1 cellular context compared by ENCODE assay signal in genomic region chr16:21260870-21261791, GRCh38.
TF ChIP-seq lines count a peak whose summit lies in the region.

No MANE protein-coding gene starts in this region.

TF ChIP-seq in HepG2, 621 proteins besides CTCF, POLR2A, EP300 and RAD21 (continued from another document and continues in another):
- TF ChIP-seq ZBTB34 (CRISPR knock-in tag; IDR thresholded peaks at IDR 0.05) (no peak), ZNF670 (CRISPR knock-in tag; IDR thresholded peaks at IDR 0.05; ENCODE audit: borderline replicate concordance) (peak; percentile 21; the same call in 1 of the 2 replicates), SOX13 (IDR thresholded peaks at IDR 0.05) (peak; percentile 49; the same call in 1 of the 2 replicates), SOX13 (CRISPR knock-in tag; conservative IDR thresholded peaks at IDR 0.05 in 1 of 2, IDR thresholded peaks at IDR 0.05 in 1 of 2) (peak in 1 of 2 experiments; percentile 92; a peak in 2 of 4 replicates), ZNF280D (CRISPR knock-in tag; IDR thresholded peaks at IDR 0.05) (peak; percentile 99), SATB2 (CRISPR knock-in tag; IDR thresholded peaks at IDR 0.05) (no peak), ATF6 (CRISPR knock-in tag; conservative IDR thresholded peaks at IDR 0.05) (no peak), ZNF350 (CRISPR knock-in tag; IDR thresholded peaks at IDR 0.05; ENCODE audit: borderline replicate concordance, low read depth) (peak; percentile 89), ATF1 (CRISPR knock-in tag; IDR thresholded peaks at IDR 0.05) (peak; percentile 67; the same call in 1 of the 2 replicates), PHB2 (IDR thresholded peaks at IDR 0.05; ENCODE audit: partially characterized antibody) (no peak), MXI1 (IDR thresholded peaks at IDR 0.05; ENCODE audit: borderline replicate concordance, low read depth, low read length) (peak; percentile 73; the same call in 1 of the 3 replicates), ZMAT5 (CRISPR knock-in tag; IDR thresholded peaks at IDR 0.05; ENCODE audit: borderline replicate concordance, low read depth) (no peak), KDM5B (CRISPR knock-in tag; IDR thresholded peaks at IDR 0.05; ENCODE audit: borderline replicate concordance) (no peak; the same call in 1 of the 2 replicates), SIN3A (IDR thresholded peaks at IDR 0.05; ENCODE audit: borderline replicate concordance, low read depth, low read length) (no peak), TARDBP (CRISPR knock-in tag; IDR thresholded peaks at IDR 0.05) (0 out of 2 replicates have a peak, but pooled peaks have one; percentile 59), KDM6A (CRISPR knock-in tag; IDR thresholded peaks at IDR 0.05; ENCODE audit: low read depth) (peak; percentile 94), ESRRA (CRISPR knock-in tag; IDR thresholded peaks at IDR 0.05; ENCODE audit: low read depth) (peak; percentile 100), ZNF709 (CRISPR knock-in tag; IDR thresholded peaks at IDR 0.05) (0 out of 2 replicates have a peak, but pooled peaks have one; percentile 3), ZNF891 (CRISPR knock-in tag; IDR thresholded peaks at IDR 0.05) (no peak; the same call in 1 of the 2 replicates), ZNF343 (CRISPR knock-in tag; IDR thresholded peaks at IDR 0.05) (peak; percentile 23; the same call in 1 of the 2 replicates), ZNF83 (CRISPR knock-in tag; IDR thresholded peaks at IDR 0.05; ENCODE audit: borderline replicate concordance) (no peak), PCBP2 (optimal IDR thresholded peaks at IDR 0.05; ENCODE audit: low read depth, low read length, poor library complexity, severe bottlenecking) (no peak), ARNT2 (CRISPR knock-in tag; IDR thresholded peaks at IDR 0.05; ENCODE audit: low read depth) (peak; percentile 44; the same call in 1 of the 2 replicates), ZSCAN29 (CRISPR knock-in tag; conservative IDR thresholded peaks at IDR 0.05) (peak; percentile 80; the same call in 1 of the 2 replicates), ZNF44 (CRISPR knock-in tag; IDR thresholded peaks at IDR 0.05) (no peak; the same call in 1 of the 2 replicates), MEIS1 (CRISPR knock-in tag; IDR thresholded peaks at IDR 0.05; ENCODE audit: borderline replicate concordance) (peak; percentile 85; the same call in 1 of the 2 replicates), FOXP4 (CRISPR knock-in tag; IDR thresholded peaks at IDR 0.05) (peak; percentile 90), AGO2 (optimal IDR thresholded peaks at IDR 0.05; ENCODE audit: low read depth, low read length) (no peak), ZNF143 (CRISPR knock-in tag; IDR thresholded peaks at IDR 0.05) (peak; percentile 15; the same call in 1 of the 2 replicates), TBX2 (CRISPR knock-in tag; IDR thresholded peaks at IDR 0.05; ENCODE audit: borderline replicate concordance) (peak; percentile 83), HMG20B (CRISPR knock-in tag; conservative IDR thresholded peaks at IDR 0.05) (peak; percentile 71; the same call in 1 of the 2 replicates), ZNF512 (CRISPR knock-in tag; IDR thresholded peaks at IDR 0.05) (no peak), ZNF574 (CRISPR knock-in tag; IDR thresholded peaks at IDR 0.05) (peak; percentile 78), PHF20 (CRISPR knock-in tag; IDR thresholded peaks at IDR 0.05) (no peak), ZNF451 (CRISPR knock-in tag; IDR thresholded peaks at IDR 0.05) (no peak), ZKSCAN8 (CRISPR knock-in tag; IDR thresholded peaks at IDR 0.05; ENCODE audit: borderline replicate concordance) (peak; percentile 69; the same call in 1 of the 2 replicates), ZNF614 (CRISPR knock-in tag; IDR thresholded peaks at IDR 0.05; ENCODE audit: borderline replicate concordance) (peak; percentile 43), AFF4 (CRISPR knock-in tag; IDR thresholded peaks at IDR 0.05) (peak; percentile 42; the same call in 1 of the 2 replicates), SP5 (CRISPR knock-in tag; IDR thresholded peaks at IDR 0.05; ENCODE audit: borderline replicate concordance, low read depth) (peak; percentile 70), MYC (CRISPR knock-in tag; IDR thresholded peaks at IDR 0.05; ENCODE audit: borderline replicate concordance) (peak; percentile 77; the same call in 1 of the 2 replicates), POLR2AphosphoS5 (IDR thresholded peaks at IDR 0.05; ENCODE audit: low read depth, low read length) (peak; percentile 71), FOXM1 (CRISPR knock-in tag; IDR thresholded peaks at IDR 0.05) (no peak), ZFP1 (CRISPR knock-in tag; IDR thresholded peaks at IDR 0.05) (peak; percentile 68; the same call in 1 of the 2 replicates), LCORL (IDR thresholded peaks at IDR 0.05) (no peak), LCORL (CRISPR knock-in tag; IDR thresholded peaks at IDR 0.05) (peak; percentile 52; the same call in 1 of the 2 replicates)
